1 cellular context compared by ENCODE assay signal in the genomic region with DNA sequence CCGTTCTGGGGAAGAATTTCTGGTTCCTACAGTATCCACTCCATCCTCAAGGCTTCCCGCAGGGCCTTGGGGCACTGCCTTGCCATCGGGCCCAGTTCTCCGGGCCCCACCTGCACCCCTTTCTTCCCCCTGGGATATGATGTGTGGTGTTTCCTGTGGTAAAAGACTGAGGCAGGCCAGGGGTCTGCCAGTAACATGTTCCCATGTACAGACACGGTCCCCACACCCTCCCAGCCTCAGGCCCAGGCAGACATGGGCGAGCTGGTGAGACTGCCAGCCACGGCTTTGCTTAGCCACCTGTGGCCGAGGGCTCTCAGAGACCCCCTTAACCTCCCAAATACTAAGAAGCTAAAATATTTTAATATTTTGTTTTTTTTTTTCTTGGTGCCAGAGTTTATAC.
TF ChIP-seq lines count a peak whose summit lies in the region.

No MANE protein-coding gene starts in this region.

TF ChIP-seq in IMR-90, 13 proteins besides CTCF, POLR2A, EP300 and RAD21 (continued from another document):
- TF ChIP-seq FOS (IDR thresholded peaks at IDR 0.05; ENCODE audit: low read depth, low read length), result no peak
TF ChIP-seq in IMR-90: peak in this region for 0.
